ENCODE assay signal across 9 cellular contexts in the genomic region with DNA sequence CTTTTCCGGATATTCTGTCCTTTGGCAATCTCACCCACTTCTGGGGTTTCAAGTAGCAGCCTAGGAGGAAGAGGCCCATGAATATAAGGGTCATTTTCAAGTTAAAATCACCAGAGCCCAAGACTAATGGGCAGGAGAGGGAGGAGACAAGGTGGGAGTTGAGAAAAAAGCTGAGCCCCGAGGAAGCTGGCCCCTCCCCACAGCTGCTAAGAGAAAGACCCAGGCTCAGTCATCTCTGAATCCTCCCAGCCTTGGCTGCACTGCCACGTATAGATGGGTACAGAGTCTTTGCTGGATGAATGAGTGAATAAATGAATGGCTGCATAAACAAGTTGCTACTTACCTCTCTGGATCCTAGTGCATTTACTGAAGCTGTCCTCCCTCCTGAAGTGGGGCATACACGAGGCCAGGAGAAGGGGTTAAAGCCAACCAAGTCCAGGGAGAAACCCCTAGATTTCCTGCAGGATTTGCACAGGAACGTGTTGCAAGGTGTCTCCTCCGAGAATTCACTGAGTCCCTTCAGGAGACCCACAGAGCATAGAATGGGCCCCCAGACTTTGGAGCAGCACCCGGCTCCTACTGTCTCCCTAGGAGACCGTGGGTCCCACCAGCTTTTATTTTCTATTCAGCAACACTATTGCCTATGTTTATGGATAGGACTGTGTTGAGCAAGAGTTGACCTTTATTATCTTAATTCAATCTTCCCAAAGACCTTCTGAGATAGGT.
DNase-seq lines count a peak whose midpoint lies in the region; ATAC-seq and TF ChIP-seq lines count a peak whose summit lies in the region.
"Had no signal": no experiment of that assay in that cellular context is flagged by ENCODE, and none has a peak within 500 bp of the region (broad histone marks: within the 10 kb centered on the region; RNA-seq: fewer than 3 reads in every experiment).

No MANE protein-coding gene starts in this region.

- peak in 1 of 4 donors; percentile 18 for TF ChIP-seq EP300 in upper lobe of left lung (IDR thresholded peaks at IDR 0.05)

- H3K4me1 ChIP-seq in ascending aorta (peaks cover 9 to 29% of the 10 kb centered on the region in 2 donors), lower lobe of right lung (peaks cover 35% of the 10 kb centered on the region), upper lobe of left lung (peaks cover 30 to 39% (median 37%) of the 10 kb centered on the region in 4 donors)

- no peaks in the 10 kb centered on the region for H3K36me3 ChIP-seq in ascending aorta
- no peaks in the 10 kb centered on the region for H3K36me3 ChIP-seq in lower lobe of right lung
- H3K36me3 ChIP-seq in upper lobe of left lung, result no peaks in the 10 kb centered on the region
- H3K36me3 ChIP-seq in MG63, result no peaks in the 10 kb centered on the region

- H3K27me3 Mint-ChIP-seq in activated naive CD4-positive, alpha-beta T cell treated with anti-CD3 and anti-CD28 coated beads, Interleukin-2, amount 50 U/mL, for 24 hours, result peaks cover 2% of the 10 kb centered on the region

- no peak for TF ChIP-seq POLR2A in upper lobe of left lung (IDR thresholded peaks at IDR 0.05)

- H3K27ac ChIP-seq in ascending aorta (peak overlapping the region; percentile 56 to 84), lower lobe of right lung (peak overlapping the region; percentile 82), upper lobe of left lung (peak overlapping the region; percentile 75 to 89 (median 84))

- H3K4me3 Mint-ChIP-seq in activated naive CD4-positive, alpha-beta T cell treated with anti-CD3 and anti-CD28 coated beads, Interleukin-2, amount 50 U/mL, for 24 hours, result peak overlapping the region; percentile 44
- H3K4me3 Mint-ChIP-seq: activated CD8-positive, alpha-beta T cell treated with anti-CD3 and anti-CD28 coated beads for 36 hours had no signal

- no peaks in the 10 kb centered on the region for H3K9me3 Mint-ChIP-seq in activated naive CD4-positive, alpha-beta T cell treated with anti-CD3 and anti-CD28 coated beads, Interleukin-2, amount 50 U/mL, for 24 hours

- H3K4me1 Mint-ChIP-seq in activated naive CD4-positive, alpha-beta T cell treated with anti-CD3 and anti-CD28 coated beads, Interleukin-2, amount 50 U/mL, for 24 hours, result peaks cover 38% of the 10 kb centered on the region

- no peak for TF ChIP-seq CTCF in ascending aorta (IDR thresholded peaks at IDR 0.05)
- TF ChIP-seq CTCF in lower lobe of right lung (IDR thresholded peaks at IDR 0.05), result no peak
- no peak for TF ChIP-seq CTCF in upper lobe of left lung (IDR thresholded peaks at IDR 0.05)

- peaks cover 0 to 6% of the 10 kb centered on the region in 2 donors for H3K9me3 ChIP-seq in ascending aorta
- no peaks in the 10 kb centered on the region for H3K9me3 ChIP-seq in lower lobe of right lung
- H3K9me3 ChIP-seq in upper lobe of left lung, result peaks cover 0 to 4% (median 1%) of the 10 kb centered on the region in 4 donors
- H3K9me3 ChIP-seq in MG63, result peaks cover 6% of the 10 kb centered on the region

- no peak for DNase-seq in activated naive CD4-positive, alpha-beta T cell treated with anti-CD3 and anti-CD28 coated beads, Interleukin-2, amount 50 U/mL, for 16 hours
- DNase-seq in ascending aorta (ENCODE audit: low spot score in 2 of 2) (no peak), lower lobe of right lung (peak; percentile 37), upper lobe of left lung (peak in 1 of 2 donors; percentile 24), MG63 (no peak), activated T-cell treated with anti-CD3 and anti-CD28 coated beads for 4 hours (no peak)
- no peak for DNase-seq in central memory CD4-positive, alpha-beta T cell

- ATAC-seq in lower lobe of right lung (peak in 1 of 2 donors; percentile 18), upper lobe of left lung (ENCODE audit: low FRiP score in 2 of 2) (no peak)

- intact Hi-C loops in ascending aorta (cut with DNase I), result loop anchor here (5.0 kb wide), 4 partner anchors 104 to 601 kb away; a partner anchor contains a TSS
- intact Hi-C loops in lower lobe of right lung (cut with DNase I), result no loop called here

- no peaks in the 10 kb centered on the region for H3K36me3 Mint-ChIP-seq in activated naive CD4-positive, alpha-beta T cell treated with anti-CD3 and anti-CD28 coated beads, Interleukin-2, amount 50 U/mL, for 24 hours

- peak overlapping the region; percentile 97 for H3K27ac Mint-ChIP-seq in activated naive CD4-positive, alpha-beta T cell treated with anti-CD3 and anti-CD28 coated beads, Interleukin-2, amount 50 U/mL, for 24 hours

- WGBS in upper lobe of left lung, 2 donors, result 51 to 57% methylated on average over 8 of the region's 8 CpGs

- H3K4me3 ChIP-seq in ascending aorta, result no peak overlapping the region
- no peak overlapping the region for H3K4me3 ChIP-seq in lower lobe of right lung
- H3K4me3 ChIP-seq in upper lobe of left lung, result no peak overlapping the region
- H3K4me3 ChIP-seq in MG63, result no peak overlapping the region

- H3K27me3 ChIP-seq in ascending aorta (no peaks in the 10 kb centered on the region), lower lobe of right lung (ENCODE audit: low read depth) (no peaks in the 10 kb centered on the region), upper lobe of left lung (no peaks in the 10 kb centered on the region), MG63 (no peaks in the 10 kb centered on the region)
